ENCODE assay signal across 12 cellular contexts in the genomic region with DNA sequence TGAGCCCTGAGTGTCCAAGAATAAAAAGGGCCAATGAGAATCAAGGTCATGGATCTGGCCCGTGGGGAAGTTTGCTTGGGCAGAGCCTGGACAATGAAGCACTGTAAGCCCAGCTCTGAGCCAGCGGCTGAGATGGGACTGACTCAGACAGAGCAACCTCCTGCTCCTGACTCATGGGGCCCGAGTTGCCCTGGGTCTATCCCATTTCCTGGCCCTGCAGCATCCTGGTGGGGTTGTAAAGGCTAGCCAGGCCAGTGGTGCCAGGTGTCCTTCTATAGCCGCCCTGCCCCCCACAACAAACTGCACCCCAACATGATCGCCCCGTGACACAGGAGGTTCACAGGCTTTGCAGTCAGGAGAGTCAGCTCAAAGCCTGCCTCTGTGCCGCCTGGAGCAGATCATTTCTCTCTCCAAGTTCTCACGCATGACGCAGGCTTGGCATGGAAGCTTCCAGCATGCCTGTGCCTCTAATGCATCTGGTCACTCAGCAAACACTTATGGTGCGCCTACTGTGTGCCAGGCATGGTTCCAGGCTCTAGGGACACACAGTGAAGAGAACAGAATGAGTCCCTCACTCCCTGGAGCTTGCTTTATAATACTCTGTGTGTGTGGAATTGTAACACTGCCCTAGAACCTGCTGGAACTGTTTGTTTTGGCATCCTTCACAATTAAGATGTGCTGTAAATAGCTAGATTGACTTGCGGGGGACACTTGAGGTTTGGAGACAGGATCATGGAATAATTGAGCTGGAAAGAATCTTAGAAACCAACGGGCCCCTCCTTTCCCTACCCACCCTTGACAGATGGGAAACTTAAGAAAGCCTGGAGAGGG. TPM values are rescaled to one million over a fixed set of nuclear protein-coding genes. Genes with fewer than 3 reads are reported as not detected.
DNase-seq lines count a peak whose midpoint lies in the region; ATAC-seq and TF ChIP-seq lines count a peak whose summit lies in the region.
"Had no signal": no experiment of that assay in that cellular context is flagged by ENCODE, and none has a peak within 500 bp of the region (broad histone marks: within the 10 kb centered on the region; RNA-seq: fewer than 3 reads in every experiment).

No MANE protein-coding gene starts in this region.

- peak overlapping the region; percentile 62 for H3K27ac ChIP-seq in layer of hippocampus (ENCODE audit: low read depth, low read length)
- H3K27ac ChIP-seq: C4-2B, neutrophil had no signal

- BruUV-seq in MCF 10A (replicated peaks; lab: Mats Ljungman, UMichigan), result no TSS peak

- peak; percentile 16 for DNase-seq in activated CD4-positive, alpha-beta memory T cell treated with anti-CD3 and anti-CD28 coated beads for 36 hours
- no peak for DNase-seq in activated CD4-positive, alpha-beta memory T cell treated with anti-CD3 and anti-CD28 coated beads, Interleukin-2, amount 10 ng/mL, durations not matched to agents 7 days and 5 days
- DNase-seq in MCF 10A (ENCODE audit: unreplicated experiment), result peak; percentile 81
- DNase-seq in DMS114 treated with DMSO at 0.1 percent for 48 hours (lab: John Stamatoyannopoulos, UW; ENCODE audit: unreplicated experiment), result no peak
- no peak for DNase-seq in NCI-H2107 treated with DMSO at 0.1 percent for 48 hours (lab: John Stamatoyannopoulos, UW; ENCODE audit: unreplicated experiment)
- DNase-seq: stimulated activated naive CD8-positive, alpha-beta T cell treated with anti-CD3 and anti-CD28 coated beads, Interleukin-15, amount 100 ng/mL, for 72 hours; T-helper 2 cell had no signal

- H3K4me3 Mint-ChIP-seq in activated CD4-positive, alpha-beta memory T cell treated with anti-CD3 and anti-CD28 coated beads for 36 hours, result no peak overlapping the region
- no peak overlapping the region for H3K4me3 Mint-ChIP-seq in activated CD4-positive, alpha-beta memory T cell treated with anti-CD3 and anti-CD28 coated beads, Interleukin-2, amount 10 ng/mL, durations not matched to agents 7 days and 5 days
- no peak overlapping the region for H3K4me3 Mint-ChIP-seq in MCF 10A (ENCODE audit: unreplicated experiment)
- H3K4me3 Mint-ChIP-seq: stimulated activated naive CD8-positive, alpha-beta T cell treated with anti-CD3 and anti-CD28 coated beads, Interleukin-15, amount 100 ng/mL, for 72 hours had no signal

- H3K27me3 Mint-ChIP-seq in activated CD4-positive, alpha-beta memory T cell treated with anti-CD3 and anti-CD28 coated beads for 36 hours, result peaks cover 6% of the 10 kb centered on the region
- H3K27me3 Mint-ChIP-seq in activated CD4-positive, alpha-beta memory T cell treated with anti-CD3 and anti-CD28 coated beads, Interleukin-2, amount 10 ng/mL, durations not matched to agents 7 days and 5 days, result peaks cover 14% of the 10 kb centered on the region
- no peaks in the 10 kb centered on the region for H3K27me3 Mint-ChIP-seq in MCF 10A (ENCODE audit: insufficient read depth, unreplicated experiment)

- ATAC-seq in HG02852 (IDR thresholded peaks at IDR 0.05; ENCODE audit: unreplicated experiment), result no peak
- no peak for ATAC-seq in GM21529 (IDR thresholded peaks at IDR 0.05; ENCODE audit: unreplicated experiment)
- ATAC-seq: stimulated activated naive CD8-positive, alpha-beta T cell treated with anti-CD3 and anti-CD28 coated beads, Interleukin-15, amount 100 ng/mL, for 72 hours had no signal

- no peaks in the 10 kb centered on the region for H3K36me3 Mint-ChIP-seq in activated CD4-positive, alpha-beta memory T cell treated with anti-CD3 and anti-CD28 coated beads for 36 hours
- H3K36me3 Mint-ChIP-seq in activated CD4-positive, alpha-beta memory T cell treated with anti-CD3 and anti-CD28 coated beads, Interleukin-2, amount 10 ng/mL, durations not matched to agents 7 days and 5 days (ENCODE audit: low read depth), result no peaks in the 10 kb centered on the region
- H3K36me3 Mint-ChIP-seq in MCF 10A (ENCODE audit: insufficient read depth, unreplicated experiment), result no peaks in the 10 kb centered on the region

- CTCF ChIA-PET in activated CD4-positive, alpha-beta memory T cell treated with anti-CD3 and anti-CD28 coated beads for 36 hours (lab: Charles Lee), result interaction anchor here (1.1 kb wide), 1 partner anchor 230 kb away, joined by 3 read pairs; no protein-coding TSS in a partner anchor
- CTCF ChIA-PET in activated CD4-positive, alpha-beta memory T cell treated with anti-CD3 and anti-CD28 coated beads, Interleukin-2, amount 10 ng/mL, durations not matched to agents 7 days and 5 days (lab: Charles Lee), result no interaction called here
- CTCF ChIA-PET in MCF 10A (lab: Yijun Ruan, JAX), result interaction anchor here (0.7 kb wide), 1 partner anchor 45 kb away, joined by 5 read pairs; no protein-coding TSS in a partner anchor

- H3K27me3 ChIP-seq in layer of hippocampus (ENCODE audit: control insufficient read depth, insufficient read depth, low read length), result no peaks in the 10 kb centered on the region

- H3K9me3 Mint-ChIP-seq in activated CD4-positive, alpha-beta memory T cell treated with anti-CD3 and anti-CD28 coated beads for 36 hours, result no peaks in the 10 kb centered on the region
- H3K9me3 Mint-ChIP-seq in activated CD4-positive, alpha-beta memory T cell treated with anti-CD3 and anti-CD28 coated beads, Interleukin-2, amount 10 ng/mL, durations not matched to agents 7 days and 5 days, result no peaks in the 10 kb centered on the region
- H3K9me3 Mint-ChIP-seq in MCF 10A (ENCODE audit: unreplicated experiment), result peaks cover 6% of the 10 kb centered on the region

- no peaks in the 10 kb centered on the region for H3K4me1 Mint-ChIP-seq in activated CD4-positive, alpha-beta memory T cell treated with anti-CD3 and anti-CD28 coated beads for 36 hours (ENCODE audit: low read depth)
- peaks cover 3% of the 10 kb centered on the region for H3K4me1 Mint-ChIP-seq in activated CD4-positive, alpha-beta memory T cell treated with anti-CD3 and anti-CD28 coated beads, Interleukin-2, amount 10 ng/mL, durations not matched to agents 7 days and 5 days
- peaks cover 14% of the 10 kb centered on the region for H3K4me1 Mint-ChIP-seq in MCF 10A (ENCODE audit: insufficient read depth, unreplicated experiment)
- H3K4me1 Mint-ChIP-seq: stimulated activated naive CD8-positive, alpha-beta T cell treated with anti-CD3 and anti-CD28 coated beads, Interleukin-15, amount 100 ng/mL, for 72 hours had no signal

- POLR2A ChIA-PET in activated CD4-positive, alpha-beta memory T cell treated with anti-CD3 and anti-CD28 coated beads for 36 hours (lab: Charles Lee), result no interaction called here
- POLR2A ChIA-PET in activated CD4-positive, alpha-beta memory T cell treated with anti-CD3 and anti-CD28 coated beads, Interleukin-2, amount 10 ng/mL, durations not matched to agents 7 days and 5 days (lab: Charles Lee), result no interaction called here
- POLR2A ChIA-PET in MCF 10A (lab: Yijun Ruan, JAX), result interaction anchor here (0.7 to 1.2 kb wide), 3 partner anchors 37 to 127 kb away, joined by 3 read pairs; no protein-coding TSS in a partner anchor

- no peak overlapping the region for H3K27ac Mint-ChIP-seq in activated CD4-positive, alpha-beta memory T cell treated with anti-CD3 and anti-CD28 coated beads for 36 hours
- H3K27ac Mint-ChIP-seq in activated CD4-positive, alpha-beta memory T cell treated with anti-CD3 and anti-CD28 coated beads, Interleukin-2, amount 10 ng/mL, durations not matched to agents 7 days and 5 days, result no peak overlapping the region
- no peak overlapping the region for H3K27ac Mint-ChIP-seq in MCF 10A (ENCODE audit: low read depth, unreplicated experiment)

- intact Hi-C loops in activated CD4-positive, alpha-beta memory T cell treated with anti-CD3 and anti-CD28 coated beads for 36 hours (cut with micrococcal nuclease), result no loop called here
- intact Hi-C loops in MCF 10A (cut with micrococcal nuclease), result no loop called here

- no peak for TF ChIP-seq CTCF in MCF 10A (IDR thresholded peaks at IDR 0.05; ENCODE audit: unreplicated experiment)

RNA-seq across cellular contexts. Expression of a gene that starts 4.9 kb away (rescaled TPM):
- not detected for total RNA-seq in activated CD4-positive, alpha-beta memory T cell treated with anti-CD3 and anti-CD28 coated beads for 36 hours
- total RNA-seq in activated CD4-positive, alpha-beta memory T cell treated with anti-CD3 and anti-CD28 coated beads, Interleukin-2, amount 10 ng/mL, durations not matched to agents 7 days and 5 days, result not detected
- total RNA-seq in MCF 10A (2022), result 0.33 TPM in 1 of 2 replicates, not detected in the other

RNA-seq across cellular contexts. Expression of a gene that starts 58.0 kb away (rescaled TPM):
- total RNA-seq in activated CD4-positive, alpha-beta memory T cell treated with anti-CD3 and anti-CD28 coated beads for 36 hours, result 10 to 100 TPM; 66.9 to 70.0 TPM
- total RNA-seq in activated CD4-positive, alpha-beta memory T cell treated with anti-CD3 and anti-CD28 coated beads, Interleukin-2, amount 10 ng/mL, durations not matched to agents 7 days and 5 days, result 10 to 100 TPM; 63.8 to 68.9 TPM
- total RNA-seq in MCF 10A (2022), result 149 and 180 TPM in 2 replicates

RNA-seq across cellular contexts. Expression of a gene that starts 59.8 kb away (rescaled TPM):
- not detected for total RNA-seq in activated CD4-positive, alpha-beta memory T cell treated with anti-CD3 and anti-CD28 coated beads for 36 hours
- total RNA-seq in activated CD4-positive, alpha-beta memory T cell treated with anti-CD3 and anti-CD28 coated beads, Interleukin-2, amount 10 ng/mL, durations not matched to agents 7 days and 5 days, result not detected
- not detected in 2 replicates for total RNA-seq in MCF 10A (2022)

Comparison
In these comparisons a context has a peak if more than half of its experiments do, and no peak if none do; other contexts are left out.
1. DNase-seq: peak in activated CD4-positive, alpha-beta memory T cell treated with anti-CD3 and anti-CD28 coated beads for 36 hours (single experiment) and MCF 10A (single experiment); none in activated CD4-positive, alpha-beta memory T cell treated with anti-CD3 and anti-CD28 coated beads, Interleukin-2, amount 10 ng/mL, durations not matched to agents 7 days and 5 days (single experiment), DMS114 treated with DMSO at 0.1 percent for 48 hours (single experiment) and NCI-H2107 treated with DMSO at 0.1 percent for 48 hours (single experiment).